In genomic region chr20:37913563-37914366, GRCh38 we compare ENCODE assay signal across 18 cellular contexts. TPM values are rescaled to one million over a fixed set of nuclear protein-coding genes. Genes with fewer than 3 reads are reported as not detected.
A peak's percentile ranks its signal among the peaks of the same experiment; 100 is the strongest.
DNase-seq lines count a peak whose midpoint lies in the region; ATAC-seq, FAIRE-seq and TF ChIP-seq lines count a peak whose summit lies in the region.
"Had no signal": no experiment of that assay in that cellular context is flagged by ENCODE, and none has a peak within 500 bp of the region (broad histone marks: within the 10 kb centered on the region; RNA-seq: fewer than 3 reads in every experiment).

No MANE protein-coding gene starts in this region.

- TF ChIP-seq CTCF in HepG2 (CRISPR knock-in tag; IDR thresholded peaks at IDR 0.05) (no peak), right lobe of liver (IDR thresholded peaks at IDR 0.05) (no peak), WTC11 (IDR thresholded peaks at IDR 0.05) (no peak), mesothelial cell of epicardium (IDR thresholded peaks at IDR 0.05; ENCODE audit: unreplicated experiment) (no peak)

- H3K27me3 ChIP-seq in HepG2 (ENCODE audit: control insufficient read depth in 1 of 2, insufficient read depth in 2 of 2, low read length in 2 of 2): peaks cover 19 to 88% of the 10 kb centered on the region in 2 experiments
- no peaks in the 10 kb centered on the region for H3K27me3 ChIP-seq in right lobe of liver

- H3K9me3 Mint-ChIP-seq in WTC11 (no peaks in the 10 kb centered on the region), mesothelial cell of epicardium (no peaks in the 10 kb centered on the region)
- H3K9me3 Mint-ChIP-seq in activated T-cell treated with anti-CD3 and anti-CD28 coated beads, Interleukin-2, amount 50 U/mL, for 24 hours: no peaks in the 10 kb centered on the region

- no peaks in the 10 kb centered on the region for H4K20me1 ChIP-seq in HepG2 (ENCODE audit: insufficient read depth, low read length)

- TF ChIP-seq POLR2A in HepG2 (IDR thresholded peaks at IDR 0.05; ENCODE audit: insufficient read depth in 1 of 2, low read depth in 2 of 2, low read length in 2 of 2) (no peak), right lobe of liver (IDR thresholded peaks at IDR 0.05) (no peak)

- TF ChIP-seq EP300 in HepG2 (IDR thresholded peaks at IDR 0.05; ENCODE audit: low read depth in 2 of 2, low read length in 2 of 2) (no peak), HepG2 (CRISPR knock-in tag; IDR thresholded peaks at IDR 0.05; ENCODE audit: borderline replicate concordance) (no peak)

- peaks cover 60% of the 10 kb centered on the region for H3K4me1 Mint-ChIP-seq in WTC11
- H3K4me1 Mint-ChIP-seq in mesothelial cell of epicardium: peaks cover 65% of the 10 kb centered on the region
- peaks cover 15% of the 10 kb centered on the region for H3K4me1 Mint-ChIP-seq in activated T-cell treated with anti-CD3 and anti-CD28 coated beads, Interleukin-2, amount 50 U/mL, for 24 hours (ENCODE audit: low read depth)

- intact Hi-C loops in HepG2 (cut with micrococcal nuclease; ENCODE audit: unreplicated experiment) (no loop called here), right lobe of liver (cut with DNase I) (no loop called here)

- H3K9ac ChIP-seq in HepG2 (ENCODE audit: insufficient read depth, low read depth, low read length): no peak overlapping the region

- no TSS peak for BruUV-seq in HepG2 (replicated peaks; lab: Mats Ljungman, UMichigan)

- no peaks in the 10 kb centered on the region for H3K9me3 ChIP-seq in HepG2 (ENCODE audit: low read length)
- no peaks in the 10 kb centered on the region for H3K9me3 ChIP-seq in right lobe of liver
- H3K9me3 ChIP-seq: prostate gland had no signal

- H3K4me3 Mint-ChIP-seq in WTC11: peak overlapping the region; percentile 76; the same call in 1 of the 2 replicates
- peak overlapping the region; percentile 74 for H3K4me3 Mint-ChIP-seq in mesothelial cell of epicardium
- no peak overlapping the region for H3K4me3 Mint-ChIP-seq in activated T-cell treated with anti-CD3 and anti-CD28 coated beads, Interleukin-2, amount 50 U/mL, for 24 hours

- no peak overlapping the region for H3K27ac Mint-ChIP-seq in WTC11
- peak overlapping the region; percentile 36 for H3K27ac Mint-ChIP-seq in mesothelial cell of epicardium
- H3K27ac Mint-ChIP-seq in activated T-cell treated with anti-CD3 and anti-CD28 coated beads, Interleukin-2, amount 50 U/mL, for 24 hours: no peak overlapping the region

- no peak overlapping the region for H3K4me3 ChIP-seq in HepG2 (replicated peaks in 1 of 3; ENCODE audit: insufficient read depth in 1 of 3, low read depth in 2 of 3, low read length in 3 of 3)
- H3K4me3 ChIP-seq in right lobe of liver: no peak overlapping the region
- H3K4me3 ChIP-seq: prostate gland had no signal

- H3K36me3 Mint-ChIP-seq in WTC11 (no peaks in the 10 kb centered on the region), mesothelial cell of epicardium (no peaks in the 10 kb centered on the region)
- H3K36me3 Mint-ChIP-seq in activated T-cell treated with anti-CD3 and anti-CD28 coated beads, Interleukin-2, amount 50 U/mL, for 24 hours (ENCODE audit: low read depth): no peaks in the 10 kb centered on the region

- H3K27ac ChIP-seq in HepG2 (ENCODE audit: extremely low read length, insufficient read depth, low read length): no peak overlapping the region
- H3K27ac ChIP-seq in right lobe of liver: no peak overlapping the region

- ATAC-seq in HepG2 (peak; percentile 8), right lobe of liver (no peak), WTC11 (no peak)

- TF ChIP-seq RAD21 in HepG2 (CRISPR knock-in tag; IDR thresholded peaks at IDR 0.05): no peak

- CTCF ChIA-PET in HepG2 (lab: Yijun Ruan, JAX; ENCODE audit: low intra/inter-chr PET ratio, low total read pairs): no interaction called here
- CTCF ChIA-PET in WTC11 (lab: Charles Lee): interaction anchor here (1.0 to 2.1 kb wide), 8 partner anchors 9 to 350 kb away, joined by 3 to 17 read pairs (median 4); no protein-coding TSS in a partner anchor

- H3K79me2 ChIP-seq in HepG2 (ENCODE audit: insufficient read depth, low read length): no peaks in the 10 kb centered on the region

- H2AFZ ChIP-seq in HepG2 (ENCODE audit: low read length): no peak overlapping the region

- 0 out of 2 replicates have a peak overlapping the region, but pooled peaks have one; percentile 8 for H3K4me2 ChIP-seq in HepG2 (ENCODE audit: low read depth, low read length)

- FAIRE-seq in HepG2 (lab: Jason Lieb, UNC): peak; percentile 79
- FAIRE-seq: GM18507, TTC549 had no signal

- H3K27me3 Mint-ChIP-seq in WTC11 (ENCODE audit: low read depth): peaks cover 37% of the 10 kb centered on the region
- peaks cover 17% of the 10 kb centered on the region for H3K27me3 Mint-ChIP-seq in mesothelial cell of epicardium (ENCODE audit: low read depth)
- H3K27me3 Mint-ChIP-seq in activated T-cell treated with anti-CD3 and anti-CD28 coated beads, Interleukin-2, amount 50 U/mL, for 24 hours: peaks cover 67% of the 10 kb centered on the region

- POLR2A ChIA-PET in HepG2 (lab: Yijun Ruan, JAX): no interaction called here
- POLR2A ChIA-PET in WTC11 (lab: Charles Lee): interaction anchor here (1.1 kb wide), 1 partner anchor 11 kb away, joined by 3 read pairs; no protein-coding TSS in a partner anchor

- WGBS in HepG2 (ENCODE audit: low lambda C conversion rate): 42% methylated on average over 19 of the region's 19 CpGs
- 75% methylated on average over 13 of the region's 19 CpGs for WGBS in right lobe of liver (ENCODE audit: insufficient coverage, low coverage, low lambda C conversion rate, missing lambda C conversion rate)

- H3K4me1 ChIP-seq in HepG2 (ENCODE audit: insufficient read depth, low read length): peaks cover 30% of the 10 kb centered on the region
- peaks cover 0 to 4% (median 0%) of the 10 kb centered on the region in 4 donors for H3K4me1 ChIP-seq in right lobe of liver
- H3K4me1 ChIP-seq: prostate gland had no signal

- H3K36me3 ChIP-seq in HepG2 (replicated peaks in 1 of 2; ENCODE audit: control insufficient read depth in 1 of 2, insufficient read depth in 2 of 2, low read length in 2 of 2): no peaks in the 10 kb centered on the region
- no peaks in the 10 kb centered on the region for H3K36me3 ChIP-seq in right lobe of liver
- H3K36me3 ChIP-seq: prostate gland had no signal

- no peak for DNase-seq in HepG2 (ENCODE audit: low spot score)
- DNase-seq in right lobe of liver: no peak
- DNase-seq in WTC11 (ENCODE audit: low spot score): no peak
- DNase-seq in mesothelial cell of epicardium (ENCODE audit: low spot score in 2 of 2, unreplicated experiment in 2 of 2): no peak
- no peak for DNase-seq in AML-193 (lab: John Stamatoyannopoulos, UW)
- no peak for DNase-seq in activated effector memory CD4-positive, alpha-beta T cell treated with Interleukin-2 at 50 U/mL for 16 hours
- no peak for DNase-seq in NCI-H69 (lab: John Stamatoyannopoulos, UW)
- no peak for DNase-seq in activated T-cell treated with anti-CD3 and anti-CD28 coated beads, Interleukin-2, amount 50 U/mL, for 24 hours
- DNase-seq: activated CD4-positive, alpha-beta T cell treated with anti-CD3 and anti-CD28 coated beads for 48 hours; aorta; cerebellar nuclear complex; effector CD8-positive, alpha-beta T cell; head of caudate nucleus; NCI-H1694 treated with DMSO at 0.1 percent for 48 hours; NCI-H446 had no signal

- in situ Hi-C loops in HepG2 (cut with HindIII; ENCODE audit: extremely low pct_ligation_motif_present, low pct_unique_long_range_greater_than_20kb): no loop called here

TF ChIP-seq in HepG2, 621 proteins besides CTCF, POLR2A, EP300 and RAD21 (continues in another document):
- TF ChIP-seq ATAD3A (CRISPR knock-in tag; IDR thresholded peaks at IDR 0.05) (no peak), ATF3 (CRISPR knock-in tag; IDR thresholded peaks at IDR 0.05) (no peak), POGZ (CRISPR knock-in tag; IDR thresholded peaks at IDR 0.05) (no peak), NFIC (IDR thresholded peaks at IDR 0.05; ENCODE audit: low read length) (no peak)

TF ChIP-seq in WTC11, 78 proteins besides CTCF, POLR2A, EP300 and RAD21 (continues in another document):
- TF ChIP-seq ZBTB21 (CRISPR knock-in tag; IDR thresholded peaks at IDR 0.05; ENCODE audit: borderline replicate concordance): 0 out of 2 replicates have a peak, but pooled peaks have one; percentile 33

RNA-seq across cellular contexts. Expression of gene VSTM2L, which starts 10.8 kb away (rescaled TPM):
- not detected in 2 replicates for total RNA-seq in HepG2 (2016; rRNA removed; fragmentation: Illumina TruSeq; extraction: Trizol)
- total RNA-seq in HepG2 (2016; cell fraction: cytosol; rRNA removed; fragmentation: Illumina TruSeq; extraction: Trizol; ENCODE audit: low read depth): not detected in 2 replicates
- total RNA-seq in HepG2 (2016; cell fraction: insoluble cytoplasmic fraction; rRNA removed; fragmentation: Illumina TruSeq; extraction: Trizol): 0.04 TPM in 1 of 2 replicates, not detected in the other
- total RNA-seq in HepG2 (2016; cell fraction: membrane; rRNA removed; fragmentation: Illumina TruSeq; extraction: Trizol): not detected in 2 replicates
- not detected in 2 replicates for total RNA-seq in HepG2 (2016; cell fraction: nucleus; rRNA removed; fragmentation: Illumina TruSeq; extraction: Trizol)
- 0.03 TPM in 1 of 2 replicates, not detected in the other for polyA plus RNA-seq in HepG2 (2011; rRNA removed)
- polyA plus RNA-seq in HepG2 (2011; cell fraction: cytosol; rRNA removed): not detected in 2 replicates
- not detected in 2 replicates for polyA plus RNA-seq in HepG2 (2011; cell fraction: nucleus; rRNA removed)
- 0.19 TPM in 1 of 2 replicates, not detected in the other for polyA plus RNA-seq in HepG2 (2012)
- polyA plus RNA-seq in HepG2 (2016; cell fraction: cytosol; fragmentation: Illumina TruSeq; extraction: Trizol; ENCODE audit: low read depth): 0.08 TPM in 1 of 2 replicates, not detected in the other
- not detected in 2 replicates for polyA plus RNA-seq in HepG2 (2016; cell fraction: insoluble cytoplasmic fraction; fragmentation: Illumina TruSeq; extraction: Trizol; ENCODE audit: low read depth)
- polyA plus RNA-seq in HepG2 (2016; cell fraction: membrane; fragmentation: Illumina TruSeq; extraction: Trizol; ENCODE audit: low read depth): not detected in 2 replicates
- not detected in 2 replicates for polyA plus RNA-seq in HepG2 (2016; cell fraction: nucleus; fragmentation: Illumina TruSeq; extraction: Trizol; ENCODE audit: insufficient read depth, low read depth)
- polyA minus RNA-seq in HepG2 (2011; rRNA and poly(A)+ RNA removed; ENCODE audit: low replicate concordance): not detected in 2 replicates
- polyA minus RNA-seq in HepG2 (2011; cell fraction: cytosol; rRNA and poly(A)+ RNA removed): not detected in 2 replicates
- polyA minus RNA-seq in HepG2 (2011; cell fraction: nucleus; rRNA and poly(A)+ RNA removed): not detected in 2 replicates
- 10 to 100 TPM in 1 of 6 experiments, 1 to 10 TPM in 3, under 1 TPM in 2; 0.56 to 10.7 (median 1.8) TPM for total RNA-seq in right lobe of liver
- total RNA-seq in WTC11 (2021): 1.7 to 2.1 TPM (median 1.9 TPM) in 3 replicates
- 30.9 to 35.9 TPM (median 31.9 TPM) in 3 replicates for total RNA-seq in mesothelial cell of epicardium
- polyA plus RNA-seq: aorta had no signal

Comparison
In these comparisons a context has a peak if more than half of its experiments do, and no peak if none do; other contexts are left out.
1. Of the 50 proteins assayed by ChIP-seq in both HepG2 and WTC11: peak only in HepG2: none; only in WTC11: ZBTB21; in both: none; in neither: 49.